ENCODE assay signal across 15 cellular contexts in the genomic region with DNA sequence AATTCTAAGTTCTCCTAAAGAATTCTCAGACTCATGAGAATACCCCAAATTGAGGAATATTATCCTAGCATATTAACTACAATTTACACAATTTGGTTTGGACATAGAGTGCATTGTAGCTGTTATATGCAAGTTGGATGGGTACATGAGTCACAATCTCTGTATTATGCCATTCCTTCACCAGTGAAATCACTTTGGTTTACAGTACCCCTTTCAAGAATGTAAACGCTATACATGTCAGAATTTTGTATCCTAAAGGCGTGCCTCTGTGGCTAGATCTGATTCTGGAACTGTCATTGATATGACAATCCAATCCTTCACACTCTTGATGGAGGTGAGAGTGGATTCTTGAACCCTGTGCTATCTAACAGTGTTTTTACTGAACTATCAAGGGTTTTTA. TPM values are rescaled to one million over a fixed set of nuclear protein-coding genes. Genes with fewer than 3 reads are reported as not detected.
DNase-seq lines count a peak whose midpoint lies in the region; ATAC-seq and TF ChIP-seq lines count a peak whose summit lies in the region.
"Had no signal": no experiment of that assay in that cellular context is flagged by ENCODE, and none has a peak within 500 bp of the region (broad histone marks: within the 10 kb centered on the region; RNA-seq: fewer than 3 reads in every experiment).

No MANE protein-coding gene starts in this region.

- H3K9me3 Mint-ChIP-seq in CD8-positive, alpha-beta T cell = no peaks in the 10 kb centered on the region
- H3K9me3 Mint-ChIP-seq in neural crest cell = peaks cover 9% of the 10 kb centered on the region

- H2BK20ac ChIP-seq in IMR-90 (ENCODE audit: low read depth, low read length) = no peak overlapping the region

- no peaks in the 10 kb centered on the region for H4K20me1 ChIP-seq in IMR-90 (ENCODE audit: insufficient read depth, low read length)

- intact Hi-C loops in CD8-positive, alpha-beta T cell (cut with DNase I, micrococcal nuclease) = loop anchor here in 1 of 2 experiments (2.0 kb wide), 1 partner anchor 15 kb away; no protein-coding TSS in a partner anchor
- intact Hi-C loops in IMR-90 (cut with micrococcal nuclease) = no loop called here

- no peaks in the 10 kb centered on the region for H3K27me3 Mint-ChIP-seq in CD8-positive, alpha-beta T cell (ENCODE audit: low read depth)
- H3K27me3 Mint-ChIP-seq in neural crest cell (ENCODE audit: low read depth) = no peaks in the 10 kb centered on the region

- no peak overlapping the region for H2BK5ac ChIP-seq in IMR-90 (ENCODE audit: low read depth, low read length, poor library complexity, severe bottlenecking)

- peaks cover 30% of the 10 kb centered on the region for H3K36me3 ChIP-seq in CD8-positive, alpha-beta T cell (ENCODE audit: insufficient read depth, low read length)
- H3K36me3 ChIP-seq in IMR-90 (ENCODE audit: control insufficient read depth, insufficient read depth, low read length) (peaks cover 22% of the 10 kb centered on the region), brain microvascular endothelial cell (replicated peaks) (peaks cover 10% of the 10 kb centered on the region)
- H3K36me3 ChIP-seq: colonic mucosa had no signal

- CTCF ChIA-PET in CD8-positive, alpha-beta T cell (lab: Charles Lee) = interaction anchor here (1.0 kb wide), 1 partner anchor 19 kb away, joined by 3 read pairs; no protein-coding TSS in a partner anchor
- CTCF ChIA-PET in IMR-90 (lab: Yijun Ruan, JAX) = no interaction called here

- H3K27ac ChIP-seq in CD8-positive, alpha-beta T cell (ENCODE audit: low read depth, low read length) = no peak overlapping the region
- no peak overlapping the region for H3K27ac ChIP-seq in IMR-90 (ENCODE audit: insufficient read depth, low read length)
- H3K27ac ChIP-seq in brain microvascular endothelial cell = no peak overlapping the region
- H3K27ac ChIP-seq: colonic mucosa, VCaP had no signal

- H3K4me3 ChIP-seq in CD8-positive, alpha-beta T cell (ENCODE audit: low read depth, low read length) = no peak overlapping the region
- H3K4me3 ChIP-seq in IMR-90 (ENCODE audit: insufficient read depth, low read depth, low read length) (no peak overlapping the region), astrocyte of the spinal cord (ENCODE audit: low read depth, low read length) (no peak overlapping the region), brain microvascular endothelial cell (ENCODE audit: low read depth, low read length) (no peak overlapping the region)
- H3K4me3 ChIP-seq: colonic mucosa had no signal

- no peak overlapping the region for H4K91ac ChIP-seq in IMR-90 (ENCODE audit: insufficient read depth, low read depth, low read length)

- no peak overlapping the region for H2BK120ac ChIP-seq in IMR-90 (ENCODE audit: low read depth, low read length)

- H2AK9ac ChIP-seq in IMR-90 (replicated peaks; ENCODE audit: low read depth, low read length, poor library complexity) = no peak overlapping the region

- H2BK15ac ChIP-seq in IMR-90 (ENCODE audit: low read depth, low read length) = no peak overlapping the region

- H2AFZ ChIP-seq in IMR-90 (replicated peaks; ENCODE audit: low read length, poor library complexity) = no peak overlapping the region

- dilution Hi-C loops in IMR-90 (cut with HindIII; ENCODE audit: low sequenced_read_pairs, unreplicated experiment) = no loop called here

- H3K4me1 Mint-ChIP-seq in CD8-positive, alpha-beta T cell (ENCODE audit: low read depth) = peaks cover 54% of the 10 kb centered on the region
- H3K4me1 Mint-ChIP-seq in neural crest cell = no peaks in the 10 kb centered on the region

- no peak overlapping the region for H3K4me2 ChIP-seq in IMR-90 (ENCODE audit: low read depth, low read length)

- no peak overlapping the region for H2AK5ac ChIP-seq in IMR-90 (ENCODE audit: low read depth, low read length)

- no peak overlapping the region for H3K9ac ChIP-seq in IMR-90 (ENCODE audit: low read depth, low read length)

- in situ Hi-C loops in IMR-90 (cut with MboI; ENCODE audit: low sequenced_read_pairs) = no loop called here
- in situ Hi-C loops in astrocyte of the spinal cord (cut with HindIII; ENCODE audit: low sequenced_read_pairs) = no loop called here
- in situ Hi-C loops in brain microvascular endothelial cell (cut with HindIII; ENCODE audit: low pct_ligation_motif_present, low sequenced_read_pairs) = no loop called here

- H3K56ac ChIP-seq in IMR-90 (ENCODE audit: extremely low read depth, insufficient read depth, low read length) = no peak overlapping the region

- POLR2A ChIA-PET in CD8-positive, alpha-beta T cell (lab: Charles Lee) = interaction anchor here (0.7 kb wide), 1 partner anchor 18 kb away, joined by 3 read pairs; no protein-coding TSS in a partner anchor
- POLR2A ChIA-PET in IMR-90 (lab: Charles Lee; ENCODE audit: unreplicated experiment) = interaction anchor here (1.1 kb wide), 1 partner anchor 41 kb away, joined by 6 read pairs; no protein-coding TSS in a partner anchor

- H3K4me1 ChIP-seq in CD8-positive, alpha-beta T cell (ENCODE audit: insufficient read depth, low read length) = peaks cover 27% of the 10 kb centered on the region
- peaks cover 4% of the 10 kb centered on the region for H3K4me1 ChIP-seq in IMR-90 (ENCODE audit: control insufficient read depth, insufficient read depth, low read length)
- H3K4me1 ChIP-seq: colonic mucosa had no signal

- no peak for TF ChIP-seq POLR2A in IMR-90 (IDR thresholded peaks at IDR 0.05; ENCODE audit: low read depth, low read length)

- no peak overlapping the region; a peak in 1 of 4 replicates for H4K8ac ChIP-seq in IMR-90 (ENCODE audit: low read depth in 2 of 2, low read length in 2 of 2)

- H3K14ac ChIP-seq in IMR-90 (replicated peaks; ENCODE audit: low read depth, low read length) = no peak overlapping the region

- H3K4me3 Mint-ChIP-seq in CD8-positive, alpha-beta T cell = peak overlapping the region; percentile 54
- H3K4me3 Mint-ChIP-seq in neural crest cell = no peak overlapping the region

- H3K36me3 Mint-ChIP-seq in CD8-positive, alpha-beta T cell = peaks cover 71% of the 10 kb centered on the region
- H3K36me3 Mint-ChIP-seq in neural crest cell (ENCODE audit: low read depth) = peaks cover 19% of the 10 kb centered on the region

- no peaks in the 10 kb centered on the region for H3K9me3 ChIP-seq in CD8-positive, alpha-beta T cell (ENCODE audit: low read length)
- H3K9me3 ChIP-seq in IMR-90 (ENCODE audit: control insufficient read depth, insufficient read depth, low read length) = no peaks in the 10 kb centered on the region
- H3K9me3 ChIP-seq: colonic mucosa had no signal

- DNase-seq in CD8-positive, alpha-beta T cell = no peak
- DNase-seq in IMR-90 = peak; percentile 60
- peak; percentile 8 for DNase-seq in astrocyte of the spinal cord (ENCODE audit: low read depth, low spot score)
- DNase-seq in neural crest cell (ENCODE audit: low read depth, low spot score) = no peak
- DNase-seq in NCI-H1930 (lab: John Stamatoyannopoulos, UW) = no peak
- no peak for DNase-seq in brain microvascular endothelial cell
- DNase-seq: amniotic stem cell; KG1; NCI-H1436 treated with DMSO at 0.1 percent for 48 hours; NCI-H510A treated with DMSO at 0.1 percent for 48 hours; stimulated activated CD4-positive, alpha-beta T cell treated with anti-CD3 and anti-CD28 coated beads, Interleukin-12 subunit alpha, Interleukin-12 subunit beta, amount 100 ng/mL, for 4 hours; SW 1271 had no signal

- no peak overlapping the region for H3K23ac ChIP-seq in IMR-90 (ENCODE audit: low read depth, low read length)

- H3K4ac ChIP-seq in IMR-90 (ENCODE audit: low read depth, low read length) = no peak overlapping the region

- H3K27ac Mint-ChIP-seq in CD8-positive, alpha-beta T cell = peak overlapping the region; percentile 82
- peak overlapping the region; percentile 6 for H3K27ac Mint-ChIP-seq in neural crest cell (ENCODE audit: unreplicated experiment)

- TF ChIP-seq RAD21 in IMR-90 (IDR thresholded peaks at IDR 0.05; ENCODE audit: low read length) = no peak

- H3K27me3 ChIP-seq in CD8-positive, alpha-beta T cell (ENCODE audit: insufficient read depth, low read length) = no peaks in the 10 kb centered on the region
- H3K27me3 ChIP-seq in IMR-90 (ENCODE audit: control insufficient read depth, insufficient read depth, low read length) = no peaks in the 10 kb centered on the region
- no peaks in the 10 kb centered on the region for H3K27me3 ChIP-seq in brain microvascular endothelial cell (replicated peaks)
- H3K27me3 ChIP-seq: colonic mucosa had no signal

- peaks cover 0 to 3% of the 10 kb centered on the region in 2 experiments; a peak in 1 of 4 replicates for H3K79me1 ChIP-seq in IMR-90 (ENCODE audit: low read depth in 1 of 2, low read length in 2 of 2)

- H4K5ac ChIP-seq in IMR-90 (ENCODE audit: low read depth, low read length) = no peak overlapping the region

- TF ChIP-seq CTCF in CD8-positive, alpha-beta T cell (IDR thresholded peaks at IDR 0.05) = no peak
- TF ChIP-seq CTCF in IMR-90 (conservative IDR thresholded peaks at IDR 0.05; ENCODE audit: low read depth, low read length) (no peak), astrocyte of the spinal cord (IDR thresholded peaks at IDR 0.05; ENCODE audit: low read depth, low read length) (no peak), neural crest cell (conservative IDR thresholded peaks at IDR 0.05) (no peak), brain microvascular endothelial cell (IDR thresholded peaks at IDR 0.05; ENCODE audit: low read depth, low read length, missing control alignments) (no peak)

- BruUV-seq in IMR-90 (replicated peaks; lab: Mats Ljungman, UMichigan) = no TSS peak

- no peak for ATAC-seq in CD8-positive, alpha-beta T cell
- ATAC-seq in IMR-90 (ENCODE audit: low read depth) (peak; percentile 85), HG02759 (IDR thresholded peaks at IDR 0.05; ENCODE audit: unreplicated experiment) (no peak)

- no peak overlapping the region for H3K18ac ChIP-seq in IMR-90 (ENCODE audit: low read depth, low read length)

- WGBS in IMR-90 (ENCODE audit: extremely low coverage in 2 of 2, insufficient read length in 1 of 2), 2 experiments = no CpG with 5 or more reads among the region's 2 CpGs

- H3K9me1 ChIP-seq in IMR-90 (ENCODE audit: insufficient read depth, low read length) = peaks cover 6% of the 10 kb centered on the region

RNA-seq across cellular contexts. Expression of a gene that starts 6.7 kb away (rescaled TPM):
- total RNA-seq in CD8-positive, alpha-beta T cell = 1 to 10 TPM; 7.4 to 8.2 TPM
- total RNA-seq in IMR-90 (2012; rRNA removed) (40.8 and 45.2 TPM in 2 replicates), neural crest cell (5.8 and 7.1 TPM in 2 replicates)
- 19.0 and 20.1 TPM in 2 replicates for polyA plus RNA-seq in IMR-90 (2012; rRNA removed)
- 14.0 and 20.3 TPM in 2 replicates for polyA plus RNA-seq in IMR-90 (2012; cell fraction: cytosol; rRNA removed)
- polyA plus RNA-seq in IMR-90 (2012; cell fraction: nucleus; rRNA removed; ENCODE audit: low replicate concordance) = 4.2 and 13.3 TPM in 2 replicates

RNA-seq across cellular contexts. Expression of a gene that starts 29.7 kb away (rescaled TPM):
- 10 to 100 TPM; 21.9 to 30.0 TPM for total RNA-seq in CD8-positive, alpha-beta T cell
- total RNA-seq in IMR-90 (2012; rRNA removed) (6.3 and 7.2 TPM in 2 replicates), neural crest cell (10.8 and 14.5 TPM in 2 replicates)
- 10.9 and 13.9 TPM in 2 replicates for polyA plus RNA-seq in IMR-90 (2012; rRNA removed)
- 4.7 and 5.3 TPM in 2 replicates for polyA plus RNA-seq in IMR-90 (2012; cell fraction: cytosol; rRNA removed)
- 3.4 and 12.2 TPM in 2 replicates for polyA plus RNA-seq in IMR-90 (2012; cell fraction: nucleus; rRNA removed; ENCODE audit: low replicate concordance)

Comparison
In these comparisons a context has a peak if more than half of its experiments do, and no peak if none do; other contexts are left out.
1. DNase-seq: peak in IMR-90 (single experiment) and astrocyte of the spinal cord (single experiment); none in CD8-positive, alpha-beta T cell (0 of 7), neural crest cell (single experiment), NCI-H1930 (0 of 2) and brain microvascular endothelial cell (single experiment).